34 cellular contexts compared by ENCODE assay signal in the genomic region with DNA sequence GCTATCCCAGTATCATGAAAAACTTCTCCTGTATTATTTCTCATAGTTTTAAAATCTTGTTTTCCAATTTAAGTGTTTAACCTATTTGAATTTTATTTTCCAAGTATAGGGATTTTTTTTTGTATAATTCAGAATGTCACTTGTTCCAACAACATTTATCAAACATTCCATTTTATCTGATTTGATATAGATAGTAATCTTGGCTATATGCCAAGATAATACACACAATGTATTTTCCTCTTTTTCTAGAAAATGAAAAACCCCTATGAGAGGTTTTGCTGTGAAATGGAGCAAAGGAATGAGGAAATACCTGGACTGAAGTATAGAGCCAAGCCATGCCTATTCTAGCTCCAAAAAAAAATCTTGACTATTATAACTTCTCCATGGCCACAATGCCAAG.
A peak's percentile ranks its signal among the peaks of the same experiment; 100 is the strongest.
DNase-seq lines count a peak whose midpoint lies in the region; ATAC-seq, FAIRE-seq and TF ChIP-seq lines count a peak whose summit lies in the region.
"Had no signal": no experiment of that assay in that cellular context is flagged by ENCODE, and none has a peak within 500 bp of the region (broad histone marks: within the 10 kb centered on the region; RNA-seq: fewer than 3 reads in every experiment).

No MANE protein-coding gene starts in this region.

- no peaks in the 10 kb centered on the region for H3K79me2 ChIP-seq in K562 (ENCODE audit: control insufficient read depth, insufficient read depth, low read length)

- in situ Hi-C loops in K562 (cut with MboI), result no loop called here

- FAIRE-seq in A204.1 (lab: Jason Lieb, UNC), result peak; percentile 67
- no peak for FAIRE-seq in K562 (lab: Jason Lieb, UNC)
- peak; percentile 64 for FAIRE-seq in frontal cortex (lab: Jason Lieb, UNC)
- peak; percentile 5 for FAIRE-seq in pancreas (lab: Jason Lieb, UNC)
- FAIRE-seq: A549, D721Med had no signal

- H3K27me3 ChIP-seq in K562 (ENCODE audit: control insufficient read depth in 2 of 2, insufficient read depth in 2 of 2, low read length in 2 of 2), result no peaks in the 10 kb centered on the region
- no peaks in the 10 kb centered on the region for H3K27me3 ChIP-seq in pancreas
- H3K27me3 ChIP-seq in upper lobe of right lung, result no peaks in the 10 kb centered on the region
- H3K27me3 ChIP-seq: BE2C; BLaER1; BLaER1 treated with 17β-estradiol and CSF1 and Interleukin-3, amounts not matched to agents 10 nM and 100 nM had no signal

- no peaks in the 10 kb centered on the region for H3K9me1 ChIP-seq in K562 (ENCODE audit: control insufficient read depth, insufficient read depth, low read length)

- TF ChIP-seq RAD21 in K562 (CRISPR knock-in tag; conservative IDR thresholded peaks at IDR 0.05 in 1 of 2, IDR thresholded peaks at IDR 0.05 in 1 of 2), result no peak

- H3K27ac ChIP-seq in K562 (ENCODE audit: extremely low read depth, low read depth, low read length), result no peak overlapping the region
- H3K27ac ChIP-seq in pancreas, result no peak overlapping the region
- no peak overlapping the region for H3K27ac ChIP-seq in upper lobe of right lung
- H3K27ac ChIP-seq: 22Rv1; A549; BLaER1; BLaER1 treated with 17β-estradiol and CSF1 and Interleukin-3, amounts not matched to agents 10 nM and 100 nM; C4-2B had no signal

- no peak overlapping the region for H2AFZ ChIP-seq in K562 (ENCODE audit: low read depth, low read length)

- BruUV-seq in K562 (replicated peaks; lab: Mats Ljungman, UMichigan), result no TSS peak

- no peak for TF ChIP-seq EP300 in K562 (IDR thresholded peaks at IDR 0.05; ENCODE audit: low read length)

- CTCF ChIA-PET in K562 (lab: Yijun Ruan, JAX; ENCODE audit: low intra/inter-chr PET ratio), result no interaction called here

- H3K4me2 ChIP-seq in K562 (ENCODE audit: insufficient read depth, low read length), result no peak overlapping the region
- H3K4me2 ChIP-seq: A549; BLaER1; BLaER1 treated with 17β-estradiol and CSF1 and Interleukin-3, amounts not matched to agents 10 nM and 100 nM had no signal

- no peak for TF ChIP-seq POLR2A in K562 (conservative IDR thresholded peaks at IDR 0.05)

- H3K36me3 ChIP-seq in K562 (ENCODE audit: control insufficient read depth, insufficient read depth, low read length), result no peaks in the 10 kb centered on the region
- no peaks in the 10 kb centered on the region for H3K36me3 ChIP-seq in pancreas
- H3K36me3 ChIP-seq in upper lobe of right lung, result no peaks in the 10 kb centered on the region
- H3K36me3 ChIP-seq: BE2C; BLaER1; BLaER1 treated with 17β-estradiol and CSF1 and Interleukin-3, amounts not matched to agents 10 nM and 100 nM had no signal

- intact Hi-C loops in K562 (cut with micrococcal nuclease) (no loop called here), pancreas (cut with DNase I) (no loop called here), upper lobe of right lung (cut with DNase I) (no loop called here)

- H3K9me3 ChIP-seq in K562 (replicated peaks; ENCODE audit: control insufficient read depth, insufficient read depth, low read depth, low read length) (no peaks in the 10 kb centered on the region), pancreas (no peaks in the 10 kb centered on the region), upper lobe of right lung (no peaks in the 10 kb centered on the region)
- H3K9me3 ChIP-seq: A549, BE2C, BLaER1, Caco-2 had no signal

- no peak for ATAC-seq in K562
- ATAC-seq in pancreas, result no peak
- ATAC-seq in upper lobe of right lung, result no peak
- ATAC-seq: A549; CD8-positive, alpha-beta T cell had no signal

- H3K4me3 ChIP-seq in K562, result no peak overlapping the region
- H3K4me3 ChIP-seq in pancreas, result no peak overlapping the region
- no peak overlapping the region for H3K4me3 ChIP-seq in upper lobe of right lung
- H3K4me3 ChIP-seq: A549; BLaER1; BLaER1 treated with 17β-estradiol and CSF1 and Interleukin-3, amounts not matched to agents 10 nM and 100 nM had no signal

- TF ChIP-seq CTCF in K562 (IDR thresholded peaks at IDR 0.05 in 2 of 3, conservative IDR thresholded peaks at IDR 0.05 in 1 of 3; ENCODE audit: insufficient read depth in 2 of 3, low read depth in 1 of 3, low read length in 3 of 3) (no peak), pancreas (IDR thresholded peaks at IDR 0.05) (no peak), upper lobe of right lung (IDR thresholded peaks at IDR 0.05) (no peak)

- no peak overlapping the region for H3K9ac ChIP-seq in K562 (ENCODE audit: insufficient read depth in 1 of 2, low read depth in 2 of 2, low read length in 2 of 2)
- H3K9ac ChIP-seq: BLaER1; BLaER1 treated with 17β-estradiol and CSF1 and Interleukin-3, amounts not matched to agents 10 nM and 100 nM had no signal

- H3K4me1 ChIP-seq in K562 (replicated peaks in 1 of 2; ENCODE audit: control insufficient read depth in 2 of 2, insufficient read depth in 2 of 2, low read length in 2 of 2), result no peaks in the 10 kb centered on the region
- peaks cover 0 to 13% (median 10%) of the 10 kb centered on the region in 3 donors for H3K4me1 ChIP-seq in pancreas
- no peaks in the 10 kb centered on the region for H3K4me1 ChIP-seq in upper lobe of right lung
- H3K4me1 ChIP-seq: A549; BE2C; BLaER1; BLaER1 treated with 17β-estradiol and CSF1 and Interleukin-3, amounts not matched to agents 10 nM and 100 nM; Caco-2 had no signal

- DNase-seq in K562 (ENCODE audit: extremely low read depth in 1 of 4, low spot score in 3 of 4) (no peak), frontal cortex (ENCODE audit: low spot score in 2 of 2) (no peak), pancreas (no peak), NCI-H526 (lab: John Stamatoyannopoulos, UW) (no peak), NCI-H524 treated with DMSO at 0.1 percent for 48 hours (lab: John Stamatoyannopoulos, UW) (no peak), upper lobe of right lung (no peak)
- no peak for DNase-seq in stimulated activated CD4-positive, alpha-beta T cell treated with anti-CD3 and anti-CD28 coated beads, Interleukin-12 subunit alpha, Interleukin-12 subunit beta, amount 100 ng/mL, for 4 hours
- DNase-seq: 8988T; ACHN; AML-193; BE2C; C1 segment of cervical spinal cord; Caco-2; Calu3; CD4-positive, alpha-beta memory T cell; CD4-positive, alpha-beta T cell; CD4-positive, CD25-positive, alpha-beta regulatory T cell; CD8-positive, alpha-beta memory T cell; CD8-positive, alpha-beta T cell; COR-L47; DMS 273 treated with DMSO at 0.1 percent for 48 hours; DMS153; DMS53; DMS79; DMS79 treated with DMSO at 0.1 percent for 48 hours; DND-41; EL had no signal

- POLR2A ChIA-PET in K562 (lab: Yijun Ruan, JAX), result no interaction called here

- no peaks in the 10 kb centered on the region for H4K20me1 ChIP-seq in K562 (replicated peaks; ENCODE audit: control insufficient read depth, insufficient read depth, low read length)
- H4K20me1 ChIP-seq: BLaER1; BLaER1 treated with 17β-estradiol and CSF1 and Interleukin-3, amounts not matched to agents 10 nM and 100 nM had no signal

TF ChIP-seq in K562, 482 proteins besides CTCF, POLR2A, EP300 and RAD21:
- TF ChIP-seq NFIC (IDR thresholded peaks at IDR 0.05) (peak; percentile 66), NFIX (CRISPR knock-in tag; IDR thresholded peaks at IDR 0.05; ENCODE audit: low read depth) (peak; percentile 79)
- TF ChIP-seq, protein P1, sequence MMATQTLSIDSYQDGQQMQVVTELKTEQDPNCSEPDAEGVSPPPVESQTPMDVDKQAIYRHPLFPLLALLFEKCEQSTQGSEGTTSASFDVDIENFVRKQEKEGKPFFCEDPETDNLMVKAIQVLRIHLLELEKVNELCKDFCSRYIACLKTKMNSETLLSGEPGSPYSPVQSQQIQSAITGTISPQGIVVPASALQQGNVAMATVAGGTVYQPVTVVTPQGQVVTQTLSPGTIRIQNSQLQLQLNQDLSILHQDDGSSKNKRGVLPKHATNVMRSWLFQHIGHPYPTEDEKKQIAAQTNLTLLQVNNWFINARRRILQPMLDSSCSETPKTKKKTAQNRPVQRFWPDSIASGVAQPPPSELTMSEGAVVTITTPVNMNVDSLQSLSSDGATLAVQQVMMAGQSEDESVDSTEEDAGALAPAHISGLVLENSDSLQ (IDR thresholded peaks at IDR 0.05), result no peak
